Comparison of ENCODE assay signal across 8 cellular contexts in the genomic region with DNA sequence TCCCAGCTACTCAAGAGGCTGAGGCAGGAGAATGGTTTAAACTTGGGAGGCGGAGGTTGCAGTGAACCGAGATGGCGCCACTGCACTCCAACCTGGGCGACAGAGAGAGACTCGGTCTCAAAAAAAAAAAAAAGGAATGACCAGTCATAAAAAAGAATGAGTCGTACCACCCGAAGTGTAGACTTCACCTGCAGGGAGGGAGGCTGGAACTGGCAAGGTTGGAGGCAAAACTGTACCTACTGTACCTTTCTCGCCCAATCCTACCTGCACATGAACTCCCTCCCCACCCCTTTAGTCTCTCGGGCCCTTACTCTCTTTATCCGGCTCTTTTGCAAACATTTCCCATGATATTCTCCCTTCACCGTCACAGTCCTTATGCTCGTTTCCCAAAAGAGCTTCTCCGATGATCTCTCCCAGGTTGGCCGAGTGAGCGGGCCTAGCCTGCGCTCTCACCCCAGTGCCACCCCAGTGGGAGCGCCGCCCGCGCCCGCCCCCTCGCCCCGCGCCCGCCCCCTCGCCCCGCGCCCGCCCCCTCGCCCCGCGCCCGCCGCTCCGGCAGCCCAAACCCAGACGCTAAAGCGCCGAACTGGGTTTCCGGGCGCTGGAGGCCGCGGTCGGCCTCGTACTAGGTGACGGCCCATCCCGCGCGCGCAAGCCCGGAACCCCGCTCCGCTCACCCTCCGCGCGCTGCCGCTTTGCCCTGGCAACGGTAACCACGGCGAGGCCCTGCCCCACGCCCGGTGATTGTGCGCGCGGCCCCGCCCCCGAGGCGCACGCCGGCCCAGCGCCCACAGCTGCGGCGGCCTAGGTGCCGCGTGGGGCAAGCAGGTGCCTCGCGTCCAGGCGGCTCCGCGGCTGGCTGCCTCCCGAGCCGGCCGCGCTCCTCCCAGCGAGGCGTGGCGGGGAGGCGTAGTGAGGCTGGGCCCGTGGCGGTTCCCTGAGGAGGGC.
DNase-seq lines count a peak whose midpoint lies in the region; ATAC-seq and TF ChIP-seq lines count a peak whose summit lies in the region.

A gene (plus strand): TSS at position 772 of the 948 bp plus-strand sequence. CDS start 294 bp downstream, outside the sequence.

- peaks cover 3 to 11% of the 10 kb centered on the region in 2 donors for H3K4me1 ChIP-seq in muscle layer of duodenum (ENCODE audit: control insufficient read depth in 1 of 2, insufficient read depth in 2 of 2, low read length in 2 of 2)

- DNase-seq in CD1c-positive myeloid dendritic cell (ENCODE audit: extremely low spot score) (peak; percentile 89), NCI-H82 treated with DMSO at 0.1 percent for 48 hours (lab: John Stamatoyannopoulos, UW; ENCODE audit: unreplicated experiment) (peak; percentile 9), epithelial cell of esophagus (ENCODE audit: low read depth) (peak; percentile 74)
- peak; percentile 75 for DNase-seq in activated CD8-positive, alpha-beta memory T cell treated with anti-CD3 and anti-CD28 coated beads, Interleukin-2, amount 50 U/mL, for 1 hour (ENCODE audit: extremely low read depth)
- DNase-seq in stimulated activated CD8-positive, alpha-beta memory T cell treated with anti-CD3 and anti-CD28 coated beads, Interleukin-7, amount 100 ng/mL, for 24 hours (ENCODE audit: low read depth), result peak; percentile 76

- peak within 1 kb of the TSS; percentile 37 for H3K4me3 ChIP-seq in epithelial cell of esophagus (ENCODE audit: low read length)
- H3K4me3 ChIP-seq in muscle layer of duodenum (ENCODE audit: low read depth in 1 of 2, low read length in 2 of 2), result peak within 1 kb of the TSS; percentile 11 to 79

- TF ChIP-seq CTCF in epithelial cell of esophagus (IDR thresholded peaks at IDR 0.05; ENCODE audit: insufficient read depth, low read depth, low read length, missing control alignments), result no peak

- ATAC-seq in GM19328 (IDR thresholded peaks at IDR 0.05; ENCODE audit: unreplicated experiment), result peak; percentile 77
- ATAC-seq in HG03460 (IDR thresholded peaks at IDR 0.05; ENCODE audit: unreplicated experiment), result peak; percentile 90

- no peaks in the 10 kb centered on the region for H3K36me3 ChIP-seq in muscle layer of duodenum (ENCODE audit: control insufficient read depth in 1 of 2, insufficient read depth in 2 of 2, low read length in 2 of 2)

- H3K27ac ChIP-seq in muscle layer of duodenum (ENCODE audit: low read length), result no peak within 1 kb of the TSS

- no peaks in the 10 kb centered on the region for H3K27me3 ChIP-seq in muscle layer of duodenum (ENCODE audit: low read depth, low read length)

- H3K9me3 ChIP-seq in muscle layer of duodenum (ENCODE audit: control insufficient read depth in 1 of 2, low read length in 2 of 2), result no peaks in the 10 kb centered on the region

Comparison
In these comparisons a context has a peak if more than half of its experiments do, and no peak if none do; other contexts are left out.
1. DNase-seq: peak in every context shown above with its lines; median percentile 89 in CD1c-positive myeloid dendritic cell; 76 in stimulated activated CD8-positive, alpha-beta memory T cell treated with anti-CD3 and anti-CD28 coated beads, Interleukin-7, amount 100 ng/mL, for 24 hours; 75 in activated CD8-positive, alpha-beta memory T cell treated with anti-CD3 and anti-CD28 coated beads, Interleukin-2, amount 50 U/mL, for 1 hour; 74 in epithelial cell of esophagus; 9 in NCI-H82 treated with DMSO at 0.1 percent for 48 hours.